In the genomic region with DNA sequence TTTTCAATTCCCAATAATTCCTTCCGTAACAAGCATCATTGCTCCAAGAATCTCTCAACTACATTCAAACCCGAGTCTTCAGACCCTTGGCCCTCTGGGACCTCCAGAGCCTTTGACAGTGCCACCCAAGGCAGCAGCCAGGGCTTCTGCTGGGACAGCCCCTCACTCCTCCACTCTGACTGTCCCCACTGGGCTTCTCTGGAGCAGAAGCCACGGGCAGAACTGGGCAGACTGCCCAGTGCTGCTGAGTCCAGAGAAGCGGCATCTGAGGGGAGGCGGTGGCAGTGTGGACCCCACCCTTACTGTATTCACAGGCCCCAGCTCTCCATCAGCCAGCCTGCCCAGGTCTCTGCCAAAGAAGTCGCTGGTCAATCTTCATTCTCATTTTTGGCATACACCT, we compare ENCODE assay signal across 11 cellular contexts. TPM values are rescaled to one million over a fixed set of nuclear protein-coding genes. Genes with fewer than 3 reads are reported as not detected.
DNase-seq lines count a peak whose midpoint lies in the region; ATAC-seq and TF ChIP-seq lines count a peak whose summit lies in the region.
"Had no signal": no experiment of that assay in that cellular context is flagged by ENCODE, and none has a peak within 500 bp of the region (broad histone marks: within the 10 kb centered on the region; RNA-seq: fewer than 3 reads in every experiment).

No MANE protein-coding gene starts in this region.

- H3K36me3 Mint-ChIP-seq in neural crest cell (ENCODE audit: low read depth), result peaks cover 69% of the 10 kb centered on the region

- peak overlapping the region in 4 of 10 experiments; percentile 23 to 36 (median 28); a peak in 4 of 20 replicates for H3K4me3 ChIP-seq in BLaER1 treated with 17β-estradiol and CSF1 and Interleukin-3, amounts not matched to agents 10 nM and 100 nM
- H3K4me3 ChIP-seq in HL-60 (replicated peaks; ENCODE audit: insufficient read depth, low read length) (no peak overlapping the region), dorsolateral prefrontal cortex (no peak overlapping the region)
- H3K4me3 ChIP-seq: thoracic aorta had no signal

- intact Hi-C loops in dorsolateral prefrontal cortex (cut with DNase I), result loop anchor here in 1 of 2 donors (10.0 kb wide), 1 partner anchor 277 kb away; no protein-coding TSS in a partner anchor

- H3K27ac Mint-ChIP-seq in neural crest cell (ENCODE audit: unreplicated experiment), result peak overlapping the region; percentile 29

- ATAC-seq in HG03025 (IDR thresholded peaks at IDR 0.05; ENCODE audit: low FRiP score, unreplicated experiment) (no peak), GM18868 (IDR thresholded peaks at IDR 0.05; ENCODE audit: unreplicated experiment) (no peak)

- H4K20me1 ChIP-seq in BLaER1 treated with 17β-estradiol and CSF1 and Interleukin-3, amounts not matched to agents 10 nM and 100 nM, result peaks cover 0 to 23% (median 0%) of the 10 kb centered on the region in 11 experiments; a peak in 7 of 22 replicates

- H3K9ac ChIP-seq in BLaER1 treated with 17β-estradiol and CSF1 and Interleukin-3, amounts not matched to agents 10 nM and 100 nM, result peak overlapping the region in 7 of 11 experiments; percentile 54 to 71 (median 67); a peak in 12 of 22 replicates

- peak overlapping the region; percentile 59 to 89 (median 84); a peak in 21 of 22 replicates for H3K27ac ChIP-seq in BLaER1 treated with 17β-estradiol and CSF1 and Interleukin-3, amounts not matched to agents 10 nM and 100 nM
- H3K27ac ChIP-seq in HL-60 (replicated peaks), result peak overlapping the region; percentile 92
- H3K27ac ChIP-seq in dorsolateral prefrontal cortex, result peak overlapping the region in 35 of 59 donors; percentile 0 to 78 (median 50)

- peaks cover 37 to 69% (median 53%) of the 10 kb centered on the region in 11 experiments for H3K9me3 ChIP-seq in BLaER1 treated with 17β-estradiol and CSF1 and Interleukin-3, amounts not matched to agents 10 nM and 100 nM (replicated peaks in 1 of 11)
- H3K9me3 ChIP-seq: thoracic aorta had no signal

- peaks cover 19% of the 10 kb centered on the region for H3K9me3 Mint-ChIP-seq in neural crest cell

- peaks cover 29 to 46% (median 36%) of the 10 kb centered on the region in 10 experiments for H3K4me1 ChIP-seq in BLaER1 treated with 17β-estradiol and CSF1 and Interleukin-3, amounts not matched to agents 10 nM and 100 nM

- H3K4me1 Mint-ChIP-seq in neural crest cell, result peaks cover 22% of the 10 kb centered on the region

- H3K27me3 Mint-ChIP-seq in neural crest cell (ENCODE audit: low read depth), result no peaks in the 10 kb centered on the region

- peak overlapping the region; percentile 58 to 93 (median 80) for H3K4me2 ChIP-seq in BLaER1 treated with 17β-estradiol and CSF1 and Interleukin-3, amounts not matched to agents 10 nM and 100 nM

- DNase-seq in HL-60 (ENCODE audit: low read depth in 1 of 2, low spot score in 1 of 2), result no peak
- DNase-seq in dorsolateral prefrontal cortex, result no peak
- DNase-seq in neural crest cell (ENCODE audit: low read depth, low spot score), result no peak
- no peak for DNase-seq in SIG-M5 (lab: John Stamatoyannopoulos, UW)
- no peak for DNase-seq in GM20000 (ENCODE audit: low spot score)
- DNase-seq: NCI-H526 treated with DMSO at 0.1 percent for 48 hours; stimulated activated CD4-positive, alpha-beta T cell treated with anti-CD3 and anti-CD28 coated beads, Interleukin-4, amount 100 ng/mL, for 1 hour had no signal

- peaks cover 69 to 78% (median 75%) of the 10 kb centered on the region in 11 experiments for H3K36me3 ChIP-seq in BLaER1 treated with 17β-estradiol and CSF1 and Interleukin-3, amounts not matched to agents 10 nM and 100 nM

- no peaks in the 10 kb centered on the region for H3K27me3 ChIP-seq in BLaER1 treated with 17β-estradiol and CSF1 and Interleukin-3, amounts not matched to agents 10 nM and 100 nM
- H3K27me3 ChIP-seq in HL-60 (ENCODE audit: insufficient read depth, poor library complexity, severe bottlenecking) (no peaks in the 10 kb centered on the region), dorsolateral prefrontal cortex (no peaks in the 10 kb centered on the region)

- TF ChIP-seq CTCF in HL-60 (IDR thresholded peaks at IDR 0.05; ENCODE audit: insufficient read depth, low read length) (no peak), dorsolateral prefrontal cortex (IDR thresholded peaks at IDR 0.05 in 54 of 56, conservative IDR thresholded peaks at IDR 0.05 in 2 of 56; ENCODE audit: low read depth in 1 of 56, partially characterized antibody in 56 of 56) (no peak), neural crest cell (conservative IDR thresholded peaks at IDR 0.05) (no peak), GM20000 (IDR thresholded peaks at IDR 0.05; ENCODE audit: extremely low read depth, missing control alignments) (no peak)

- H3K4me3 Mint-ChIP-seq in neural crest cell, result no peak overlapping the region

RNA-seq across cellular contexts. Expression of gene CYREN, which starts 8.8 kb away (rescaled TPM):
- total RNA-seq in dorsolateral prefrontal cortex (10 to 100 TPM; 18.8 to 45.2 (median 26.9) TPM), neural crest cell (70.4 and 75.5 TPM in 2 replicates)

RNA-seq across cellular contexts. Expression of gene TMEM140, which starts 13.8 kb away (rescaled TPM):
- 10 to 100 TPM in 65 of 120 experiments, 1 to 10 TPM in 55; 1.3 to 46.7 (median 10.6) TPM for total RNA-seq in dorsolateral prefrontal cortex
- 0.12 TPM in 1 of 2 replicates, not detected in the other for total RNA-seq in neural crest cell

RNA-seq across cellular contexts. Expression of gene WDR91, which starts 49.7 kb away (rescaled TPM):
- total RNA-seq in dorsolateral prefrontal cortex (10 to 100 TPM; 24.7 to 53.9 (median 37.4) TPM), neural crest cell (14.5 and 15.2 TPM in 2 replicates)
